Comparison of ENCODE assay signal across 34 cellular contexts in the genomic region with DNA sequence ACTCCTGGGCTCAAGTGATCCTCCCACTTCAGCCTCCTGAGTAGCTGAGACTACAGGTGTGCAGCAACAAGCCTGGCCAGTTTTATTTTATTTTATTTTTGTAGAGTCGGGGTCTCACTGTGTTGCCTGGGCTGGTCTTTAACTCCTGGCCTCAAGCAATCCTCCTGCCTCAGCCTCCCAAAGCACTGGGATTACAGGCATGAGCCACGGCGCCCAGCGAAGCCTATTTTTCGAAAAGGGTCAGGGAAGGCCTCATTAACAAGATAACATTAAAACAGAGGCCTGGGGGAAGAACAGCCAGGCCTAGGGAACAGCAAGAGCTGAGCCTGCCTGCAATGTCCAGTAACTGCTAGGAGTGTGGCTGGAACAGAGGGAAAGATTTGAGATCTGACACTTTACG.
"Had no signal": no experiment of that assay in that cellular context is flagged by ENCODE, and none has a peak within 500 bp of the region (broad histone marks: within the 10 kb centered on the region; RNA-seq: fewer than 3 reads in every experiment).

No MANE protein-coding gene starts in this region.

- H3K27me3 ChIP-seq: MG63 had no signal

- H3K4me3 ChIP-seq: MG63 had no signal

- H3K36me3 ChIP-seq: MG63 had no signal

- H3K9me3 ChIP-seq: MG63 had no signal

- DNase-seq: Karpas-422, Kasumi-1, MG63, MM.1S, MV-4-11, NCI-H1048, NCI-H1092, NCI-H1092 treated with DMSO at 0.1 percent for 48 hours, NCI-H1105, NCI-H1105 treated with DMSO at 0.1 percent for 48 hours, NCI-H1417, NCI-H1417 treated with DMSO at 0.1 percent for 48 hours, NCI-H1436, NCI-H1436 treated with DMSO at 0.1 percent for 48 hours, NCI-H146, NCI-H1694, NCI-H1694 treated with DMSO at 0.1 percent for 48 hours, NCI-H187, NCI-H187 treated with DMSO at 0.1 percent for 48 hours, NCI-H1930, NCI-H2029, NCI-H2029 treated with DMSO at 0.1 percent for 48 hours, NCI-H2081, NCI-H2081 treated with DMSO at 0.1 percent for 48 hours, NCI-H2107, NCI-H2171, NCI-H2171 treated with DMSO at 0.1 percent for 48 hours, NCI-H2227 treated with DMSO at 0.1 percent for 48 hours, NCI-H226, NCI-H345, NCI-H446, NCI-H446 treated with DMSO at 0.1 percent for 48 hours, NCI-H510A, NCI-H510A treated with DMSO at 0.1 percent for 48 hours had no signal
